Comparison of ENCODE assay signal across 12 cellular contexts in the genomic region with DNA sequence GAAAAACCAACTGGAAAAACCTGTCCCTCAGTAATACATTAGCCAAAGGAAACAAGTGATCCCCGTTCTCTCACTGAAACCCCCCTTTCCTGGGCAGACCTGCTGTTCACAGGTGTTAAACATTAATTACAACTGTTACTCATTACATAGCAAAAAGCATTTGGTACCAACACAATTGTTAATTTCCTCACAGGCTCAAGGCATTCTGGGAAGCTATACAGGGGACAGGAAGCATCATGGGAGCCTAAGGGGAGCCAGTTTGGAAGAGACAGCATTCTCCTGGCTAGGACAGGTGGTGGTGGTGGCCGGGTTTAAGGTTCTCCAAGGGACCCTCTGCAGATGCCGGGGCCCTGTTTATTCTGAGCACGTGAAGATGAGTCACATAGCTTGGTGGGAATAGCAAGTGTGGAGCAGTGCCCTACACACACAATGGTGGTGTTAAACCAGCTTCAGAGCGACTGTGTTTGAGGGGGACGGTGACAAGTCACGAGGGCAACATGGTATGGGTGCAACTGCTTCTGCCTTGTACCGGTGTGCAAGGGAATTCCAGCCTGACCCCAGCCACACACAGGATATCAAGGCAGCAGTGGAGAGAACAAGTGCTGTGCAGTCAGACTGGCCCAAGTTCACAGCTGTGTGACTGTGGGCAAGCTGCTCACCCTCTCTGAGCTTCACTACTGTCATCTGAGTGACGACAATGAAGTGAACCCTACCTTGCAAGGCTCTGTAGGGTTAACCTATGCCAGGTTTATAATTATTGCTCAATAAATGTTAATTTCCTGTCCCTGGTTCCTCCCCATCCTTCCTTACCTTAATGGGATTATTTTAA.
DNase-seq lines count a peak whose midpoint lies in the region; ATAC-seq lines count a peak whose summit lies in the region.
"Had no signal": no experiment of that assay in that cellular context is flagged by ENCODE, and none has a peak within 500 bp of the region (broad histone marks: within the 10 kb centered on the region; RNA-seq: fewer than 3 reads in every experiment).

No MANE protein-coding gene starts in this region.

- ATAC-seq in GM21737 (IDR thresholded peaks at IDR 0.05; ENCODE audit: unreplicated experiment) (peak; percentile 57), GM18867 (IDR thresholded peaks at IDR 0.05; ENCODE audit: unreplicated experiment) (no peak), left lobe of liver (no peak)
- ATAC-seq: SK-N-SH treated with all-trans-retinoic acid at 6 μM for 48 hours had no signal

- H3K27ac Mint-ChIP-seq in immature natural killer cell: peak overlapping the region in 3 of 6 donors; percentile 28 to 74 (median 35)

- H3K9me3 Mint-ChIP-seq in immature natural killer cell: no peaks in the 10 kb centered on the region

- peak; percentile 93 for DNase-seq in kidney tubule cell (ENCODE audit: low spot score)
- DNase-seq in left lobe of liver (ENCODE audit: low spot score): no peak
- DNase-seq in DMS79 (lab: John Stamatoyannopoulos, UW): no peak
- DNase-seq in immature natural killer cell: no peak
- DNase-seq: NCI-H2107 had no signal

- H3K27ac ChIP-seq in angular gyrus (ENCODE audit: low read depth, low read length): peak overlapping the region; percentile 37
- peak overlapping the region; percentile 39 for H3K27ac ChIP-seq in temporal lobe (ENCODE audit: low read depth, low read length)
- H3K27ac ChIP-seq: HL-60, right atrium auricular region had no signal

- peak overlapping the region in 1 of 5 donors; percentile 60 for H3K4me3 Mint-ChIP-seq in immature natural killer cell

- peaks cover 25 to 32% of the 10 kb centered on the region in 2 donors for H3K4me1 Mint-ChIP-seq in immature natural killer cell

- H3K27me3 Mint-ChIP-seq in immature natural killer cell (ENCODE audit: low read depth in 3 of 3): peaks cover 2 to 4% (median 2%) of the 10 kb centered on the region in 3 donors

- no peaks in the 10 kb centered on the region for H3K36me3 Mint-ChIP-seq in immature natural killer cell
